ENCODE assay signal across 9 cellular contexts in the genomic region with DNA sequence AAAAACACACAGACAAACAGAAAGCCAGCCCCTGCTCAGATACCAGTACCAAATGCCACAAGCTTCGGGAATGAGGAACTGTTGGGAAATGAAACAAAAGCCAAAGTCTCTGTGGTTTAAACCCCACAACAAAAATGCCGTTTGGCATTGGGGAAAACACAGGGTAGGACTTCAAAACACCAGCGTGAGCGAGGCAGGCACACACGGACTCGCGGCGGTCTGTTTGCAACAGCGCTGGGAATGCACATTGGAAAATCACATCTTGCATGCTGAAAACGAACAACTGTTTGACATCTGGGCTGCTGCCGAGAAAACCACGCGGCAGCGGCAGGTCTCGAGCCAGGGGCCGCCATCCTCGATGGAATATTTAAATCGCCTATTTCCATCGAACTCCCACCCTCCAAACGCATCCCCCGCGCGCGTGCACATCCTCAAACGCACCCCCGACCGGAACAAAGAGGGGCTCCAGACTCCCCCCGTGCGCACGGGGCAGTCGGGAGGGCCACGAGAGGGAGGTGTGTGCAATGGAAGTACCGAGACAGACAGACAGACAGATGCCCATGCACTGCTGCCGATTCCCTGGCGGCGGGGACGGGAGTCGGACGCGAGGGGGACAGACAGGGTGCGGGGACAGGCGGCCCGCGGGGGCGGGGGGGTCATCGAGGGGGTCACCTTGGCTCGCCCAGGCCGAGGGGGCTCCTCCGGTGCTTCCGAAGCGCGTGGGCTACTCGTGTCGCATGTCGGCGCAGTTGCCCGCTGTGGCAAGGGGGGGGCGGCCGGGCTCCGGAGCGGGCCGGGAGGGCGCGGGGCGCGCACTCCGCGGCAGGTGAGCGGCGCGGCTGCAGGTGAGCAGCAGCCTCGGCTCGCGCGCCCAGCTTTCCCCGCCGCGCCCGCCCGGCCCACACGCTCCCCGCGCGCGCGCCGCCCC. TPM values are rescaled to one million over a fixed set of nuclear protein-coding genes. Genes with fewer than 3 reads are reported as not detected.
DNase-seq lines count a peak whose midpoint lies in the region; ATAC-seq lines count a peak whose summit lies in the region.
"Had no signal": no experiment of that assay in that cellular context is flagged by ENCODE, and none has a peak within 500 bp of the region (broad histone marks: within the 10 kb centered on the region; RNA-seq: fewer than 3 reads in every experiment).

GPR12 (minus strand) TSS at position 880 of the 928 bp plus-strand sequence. CDS start 959 bp downstream, outside the sequence.

- no peaks in the 10 kb centered on the region for H3K9me3 Mint-ChIP-seq in activated naive CD8-positive, alpha-beta T cell treated with anti-CD3 and anti-CD28 coated beads, Interleukin-2, amount 10 ng/mL, durations not matched to agents 7 days and 5 days

- DNase-seq in SIG-M5 treated with dmso at 0.1 percent for 504 hours (lab: John Stamatoyannopoulos, UW; ENCODE audit: unreplicated experiment) (peak; percentile 48), SIG-M5 (lab: John Stamatoyannopoulos, UW) (no peak), iris pigment epithelial cell (ENCODE audit: low read depth) (peak; percentile 6), left lobe of liver (ENCODE audit: low spot score) (no peak)
- no peak for DNase-seq in activated naive CD8-positive, alpha-beta T cell treated with anti-CD3 and anti-CD28 coated beads, Interleukin-2, amount 10 ng/mL, durations not matched to agents 7 days and 5 days

- POLR2A ChIA-PET in activated naive CD8-positive, alpha-beta T cell treated with anti-CD3 and anti-CD28 coated beads, Interleukin-2, amount 10 ng/mL, durations not matched to agents 7 days and 5 days (lab: Charles Lee), result no interaction called here

- H3K27me3 Mint-ChIP-seq in activated naive CD8-positive, alpha-beta T cell treated with anti-CD3 and anti-CD28 coated beads, Interleukin-2, amount 10 ng/mL, durations not matched to agents 7 days and 5 days, result peaks cover 62% of the 10 kb centered on the region

- H3K27me3 ChIP-seq in subcutaneous abdominal adipose tissue (ENCODE audit: control insufficient read depth in 5 of 5, insufficient read depth in 4 of 5, low read length in 5 of 5), result peaks cover 15 to 40% (median 31%) of the 10 kb centered on the region in 5 donors
- H3K27me3 ChIP-seq: BLaER1 treated with 17β-estradiol and CSF1 and Interleukin-3, amounts not matched to agents 10 nM and 100 nM had no signal

- H3K27ac Mint-ChIP-seq in activated naive CD8-positive, alpha-beta T cell treated with anti-CD3 and anti-CD28 coated beads, Interleukin-2, amount 10 ng/mL, durations not matched to agents 7 days and 5 days, result no peak within 1 kb of the TSS

- H3K9ac ChIP-seq in subcutaneous abdominal adipose tissue (ENCODE audit: low read length in 5 of 5), result no peak within 1 kb of the TSS
- H3K9ac ChIP-seq: BLaER1 treated with 17β-estradiol and CSF1 and Interleukin-3, amounts not matched to agents 10 nM and 100 nM had no signal

- peak; percentile 36 for ATAC-seq in activated naive CD8-positive, alpha-beta T cell treated with anti-CD3 and anti-CD28 coated beads, Interleukin-2, amount 10 ng/mL, durations not matched to agents 7 days and 5 days (ENCODE audit: low read depth)
- ATAC-seq in HG03520 (IDR thresholded peaks at IDR 0.05; ENCODE audit: unreplicated experiment) (no peak), GM18867 (IDR thresholded peaks at IDR 0.05; ENCODE audit: unreplicated experiment) (no peak), left lobe of liver (no peak)

- peaks cover 5% of the 10 kb centered on the region for H3K4me1 Mint-ChIP-seq in activated naive CD8-positive, alpha-beta T cell treated with anti-CD3 and anti-CD28 coated beads, Interleukin-2, amount 10 ng/mL, durations not matched to agents 7 days and 5 days

- no peak within 1 kb of the TSS for H3K27ac ChIP-seq in subcutaneous abdominal adipose tissue (ENCODE audit: low read depth, low read length)
- H3K27ac ChIP-seq: BLaER1 treated with 17β-estradiol and CSF1 and Interleukin-3, amounts not matched to agents 10 nM and 100 nM had no signal

- H3K36me3 ChIP-seq in subcutaneous abdominal adipose tissue (ENCODE audit: control insufficient read depth in 5 of 5, insufficient read depth in 5 of 5, low read length in 5 of 5), result no peaks in the 10 kb centered on the region
- H3K36me3 ChIP-seq: BLaER1 treated with 17β-estradiol and CSF1 and Interleukin-3, amounts not matched to agents 10 nM and 100 nM had no signal

- H3K4me3 ChIP-seq in subcutaneous abdominal adipose tissue (ENCODE audit: low read depth in 1 of 5, low read length in 5 of 5), result peak within 1 kb of the TSS; percentile 39 to 62 (median 48)
- H3K4me3 ChIP-seq: BLaER1 treated with 17β-estradiol and CSF1 and Interleukin-3, amounts not matched to agents 10 nM and 100 nM had no signal

- H3K4me3 Mint-ChIP-seq in activated naive CD8-positive, alpha-beta T cell treated with anti-CD3 and anti-CD28 coated beads, Interleukin-2, amount 10 ng/mL, durations not matched to agents 7 days and 5 days, result peak within 1 kb of the TSS; percentile 61

- no peaks in the 10 kb centered on the region for H3K36me3 Mint-ChIP-seq in activated naive CD8-positive, alpha-beta T cell treated with anti-CD3 and anti-CD28 coated beads, Interleukin-2, amount 10 ng/mL, durations not matched to agents 7 days and 5 days

- H3K4me1 ChIP-seq in subcutaneous abdominal adipose tissue (ENCODE audit: control insufficient read depth in 5 of 5, insufficient read depth in 5 of 5, low read length in 5 of 5), result peaks cover 0 to 15% (median 14%) of the 10 kb centered on the region in 5 donors

- no peaks in the 10 kb centered on the region for H3K9me3 ChIP-seq in subcutaneous abdominal adipose tissue (ENCODE audit: control insufficient read depth in 5 of 5, low read length in 5 of 5)

RNA-seq across cellular contexts. Expression of gene GPR12, which starts in this region (rescaled TPM):
- not detected for total RNA-seq in activated naive CD8-positive, alpha-beta T cell treated with anti-CD3 and anti-CD28 coated beads, Interleukin-2, amount 10 ng/mL, durations not matched to agents 7 days and 5 days
- total RNA-seq in left lobe of liver, result not detected

Comparison
In these comparisons a context has a peak if more than half of its experiments do, and no peak if none do; other contexts are left out.
1. DNase-seq: peak in SIG-M5 treated with dmso at 0.1 percent for 504 hours (single experiment) and iris pigment epithelial cell (single experiment); none in SIG-M5 (single experiment), activated naive CD8-positive, alpha-beta T cell treated with anti-CD3 and anti-CD28 coated beads, Interleukin-2, amount 10 ng/mL, durations not matched to agents 7 days and 5 days (single experiment) and left lobe of liver (single experiment).
2. Peak in ATAC-seq in activated naive CD8-positive, alpha-beta T cell treated with anti-CD3 and anti-CD28 coated beads, Interleukin-2, amount 10 ng/mL, durations not matched to agents 7 days and 5 days; RNA of the gene not detected or under 1 TPM.